In genomic region chr4:3659131-3659530, GRCh38 we compare ENCODE assay signal across 23 cellular contexts.
DNase-seq lines count a peak whose midpoint lies in the region; ATAC-seq and TF ChIP-seq lines count a peak whose summit lies in the region.
"Had no signal": no experiment of that assay in that cellular context is flagged by ENCODE, and none has a peak within 500 bp of the region (broad histone marks: within the 10 kb centered on the region; RNA-seq: fewer than 3 reads in every experiment).

No MANE protein-coding gene starts in this region.

- H3K27ac Mint-ChIP-seq in brain: peak overlapping the region in 4 of 5 experiments; percentile 43 to 92 (median 89)
- H3K27ac Mint-ChIP-seq: CD4-positive, alpha-beta T cell had no signal

- in situ Hi-C loops in G401 (cut with HindIII; ENCODE audit: low sequenced_read_pairs): no loop called here

- no peaks in the 10 kb centered on the region for H3K36me3 ChIP-seq in uterus
- H3K36me3 ChIP-seq: BE2C had no signal

- H3K4me3 Mint-ChIP-seq in brain: no peak overlapping the region
- H3K4me3 Mint-ChIP-seq: CD4-positive, alpha-beta T cell had no signal

- H3K9me3 ChIP-seq in uterus: no peaks in the 10 kb centered on the region
- H3K9me3 ChIP-seq: BE2C had no signal

- peaks cover 0 to 26% of the 10 kb centered on the region in 2 donors for H3K4me1 ChIP-seq in uterus

- no peak for TF ChIP-seq POLR2A in uterus (IDR thresholded peaks at IDR 0.05)

- no peaks in the 10 kb centered on the region for H3K27me3 Mint-ChIP-seq in brain

- DNase-seq in NCI-H1092 treated with DMSO at 0.1 percent for 48 hours (lab: John Stamatoyannopoulos, UW): peak; percentile 38
- no peak for DNase-seq in NCI-H1092 (lab: John Stamatoyannopoulos, UW)
- peak; percentile 24 for DNase-seq in G401 (ENCODE audit: low spot score)
- DNase-seq in uterus: no peak
- no peak for DNase-seq in cerebellum (ENCODE audit: low spot score)
- DNase-seq in stimulated activated CD4-positive, alpha-beta T cell treated with anti-CD3 and anti-CD28 coated beads, Interleukin-12 subunit alpha, Interleukin-12 subunit beta, amount 100 ng/mL, for 4 hours: no peak
- DNase-seq: ACHN; CD4-positive, alpha-beta T cell; GM23248; NCI-H1436 treated with DMSO at 0.1 percent for 48 hours; NCI-H187 treated with DMSO at 0.1 percent for 48 hours; NCI-H446; NCI-H524 treated with DMSO at 0.1 percent for 48 hours; NCI-H82; SHP77 treated with DMSO at 0.1 percent for 48 hours had no signal

- H3K27me3 ChIP-seq in uterus: no peaks in the 10 kb centered on the region
- H3K27me3 ChIP-seq: BE2C had no signal

- TF ChIP-seq CTCF in brain (conservative IDR thresholded peaks at IDR 0.05) (no peak), uterus (IDR thresholded peaks at IDR 0.05) (no peak)

- no peaks in the 10 kb centered on the region for H3K9me3 Mint-ChIP-seq in brain
- H3K9me3 Mint-ChIP-seq: CD4-positive, alpha-beta T cell had no signal

- peaks cover 62% of the 10 kb centered on the region for H3K4me1 Mint-ChIP-seq in brain

- no peak overlapping the region for H3K4me3 ChIP-seq in uterus
- H3K4me3 ChIP-seq: GM23248 had no signal

- intact Hi-C loops in uterus (cut with DNase I; ENCODE audit: low total_unique reads): no loop called here

- no peak for ATAC-seq in HG03108 (IDR thresholded peaks at IDR 0.05; ENCODE audit: unreplicated experiment)
- ATAC-seq: HCT116, Panc1 had no signal

- H3K27ac ChIP-seq in uterus: peak overlapping the region; percentile 89 to 95
- H3K27ac ChIP-seq: 22Rv1, GM23248, RWPE1, SK-N-MC had no signal

- H3K36me3 Mint-ChIP-seq in brain: no peaks in the 10 kb centered on the region

Comparison
In these comparisons a context has a peak if more than half of its experiments do, and no peak if none do; other contexts are left out.
1. DNase-seq: peak in NCI-H1092 treated with DMSO at 0.1 percent for 48 hours (single experiment) and G401 (single experiment); none in NCI-H1092 (single experiment), uterus (0 of 2), cerebellum (single experiment) and stimulated activated CD4-positive, alpha-beta T cell treated with anti-CD3 and anti-CD28 coated beads, Interleukin-12 subunit alpha, Interleukin-12 subunit beta, amount 100 ng/mL, for 4 hours (single experiment).